ENCODE assay signal across 8 cellular contexts in genomic region chr15:63506537-63507035, GRCh38. TPM values are rescaled to one million over a fixed set of nuclear protein-coding genes. Genes with fewer than 3 reads are reported as not detected.
DNase-seq lines count a peak whose midpoint lies in the region; ATAC-seq, FAIRE-seq and TF ChIP-seq lines count a peak whose summit lies in the region.

No MANE protein-coding gene starts in this region.

- no peak for FAIRE-seq in HTR-8/SVneo (lab: Jason Lieb, UNC)

- peaks cover 79% of the 10 kb centered on the region for H3K4me1 Mint-ChIP-seq in brain
- peaks cover 65 to 77% of the 10 kb centered on the region in 2 donors for H3K4me1 Mint-ChIP-seq in natural killer cell treated with Interleukin-12 subunit alpha and Interleukin-12 subunit beta and Interleukin-15 and Interleukin-18, amount 100 ng/mL, for 72 hours (ENCODE audit: low read depth in 2 of 2)

- H3K27me3 ChIP-seq in foreskin keratinocyte: no peaks in the 10 kb centered on the region

- peaks cover 43% of the 10 kb centered on the region for H3K4me1 ChIP-seq in foreskin keratinocyte

- DNase-seq in Caki2 (ENCODE audit: low read depth) (peak; percentile 26), LoVo (ENCODE audit: low spot score) (peak; percentile 34), HTR-8/SVneo (ENCODE audit: insufficient read length, low spot score) (no peak), SW 1271 (lab: John Stamatoyannopoulos, UW) (no peak), foreskin keratinocyte (no peak)
- DNase-seq in natural killer cell treated with Interleukin-12 subunit alpha and Interleukin-12 subunit beta and Interleukin-15 and Interleukin-18, amount 100 ng/mL, for 72 hours (ENCODE audit: low spot score): no peak

- TF ChIP-seq CTCF in brain (conservative IDR thresholded peaks at IDR 0.05): no peak
- TF ChIP-seq CTCF in foreskin keratinocyte (conservative IDR thresholded peaks at IDR 0.05): no peak

- ATAC-seq in natural killer cell treated with Interleukin-12 subunit alpha and Interleukin-12 subunit beta and Interleukin-15 and Interleukin-18, amount 100 ng/mL, for 72 hours: no peak
- ATAC-seq in foreskin keratinocyte (no peak), HG03571 (IDR thresholded peaks at IDR 0.05; ENCODE audit: unreplicated experiment) (no peak)

- H3K36me3 Mint-ChIP-seq in brain: no peaks in the 10 kb centered on the region
- no peaks in the 10 kb centered on the region for H3K36me3 Mint-ChIP-seq in natural killer cell treated with Interleukin-12 subunit alpha and Interleukin-12 subunit beta and Interleukin-15 and Interleukin-18, amount 100 ng/mL, for 72 hours

- in situ Hi-C loops in Caki2 (cut with HindIII; ENCODE audit: low pct_unique_long_range_greater_than_20kb, low sequenced_read_pairs): no loop called here

- H3K27ac ChIP-seq in foreskin keratinocyte: no peak overlapping the region

- no peaks in the 10 kb centered on the region for H3K9me3 Mint-ChIP-seq in brain
- no peaks in the 10 kb centered on the region for H3K9me3 Mint-ChIP-seq in natural killer cell treated with Interleukin-12 subunit alpha and Interleukin-12 subunit beta and Interleukin-15 and Interleukin-18, amount 100 ng/mL, for 72 hours

- peaks cover 16% of the 10 kb centered on the region for H3K27me3 Mint-ChIP-seq in brain
- no peaks in the 10 kb centered on the region for H3K27me3 Mint-ChIP-seq in natural killer cell treated with Interleukin-12 subunit alpha and Interleukin-12 subunit beta and Interleukin-15 and Interleukin-18, amount 100 ng/mL, for 72 hours

- H3K4me3 Mint-ChIP-seq in brain: peak overlapping the region; percentile 91 to 96 (median 94)
- peak overlapping the region; percentile 90 for H3K4me3 Mint-ChIP-seq in natural killer cell treated with Interleukin-12 subunit alpha and Interleukin-12 subunit beta and Interleukin-15 and Interleukin-18, amount 100 ng/mL, for 72 hours

- peak overlapping the region; percentile 79 to 96 (median 95) for H3K27ac Mint-ChIP-seq in brain
- H3K27ac Mint-ChIP-seq in natural killer cell treated with Interleukin-12 subunit alpha and Interleukin-12 subunit beta and Interleukin-15 and Interleukin-18, amount 100 ng/mL, for 72 hours: peak overlapping the region; percentile 76 to 92

RNA-seq across cellular contexts. Expression of gene USP3, which starts 2.2 kb away (rescaled TPM):
- total RNA-seq in Caki2 (2014; rRNA removed; shearing (Covaris generic); ENCODE audit: low replicate concordance): 41.2 and 53.3 TPM in 2 replicates
- 20.7 TPM for polyA plus RNA-seq in brain (ENCODE audit: insufficient read depth, low read depth, low replicate concordance)
- 10 to 100 TPM; 70.0 to 75.3 TPM for total RNA-seq in natural killer cell treated with Interleukin-12 subunit alpha and Interleukin-12 subunit beta and Interleukin-15 and Interleukin-18, amount 100 ng/mL, for 72 hours
- 26.3 and 26.7 TPM in 2 replicates for total RNA-seq in foreskin keratinocyte
- polyA plus RNA-seq in foreskin keratinocyte: 14.0 and 16.0 TPM in 2 replicates

Comparison
In these comparisons a context has a peak if more than half of its experiments do, and no peak if none do; other contexts are left out.
1. DNase-seq: peak in Caki2 (single experiment) and LoVo (single experiment); none in natural killer cell treated with Interleukin-12 subunit alpha and Interleukin-12 subunit beta and Interleukin-15 and Interleukin-18, amount 100 ng/mL, for 72 hours (single experiment), HTR-8/SVneo (single experiment), SW 1271 (0 of 2) and foreskin keratinocyte (0 of 2).